Comparison of ENCODE assay signal across 1 cellular context in the genomic region with DNA sequence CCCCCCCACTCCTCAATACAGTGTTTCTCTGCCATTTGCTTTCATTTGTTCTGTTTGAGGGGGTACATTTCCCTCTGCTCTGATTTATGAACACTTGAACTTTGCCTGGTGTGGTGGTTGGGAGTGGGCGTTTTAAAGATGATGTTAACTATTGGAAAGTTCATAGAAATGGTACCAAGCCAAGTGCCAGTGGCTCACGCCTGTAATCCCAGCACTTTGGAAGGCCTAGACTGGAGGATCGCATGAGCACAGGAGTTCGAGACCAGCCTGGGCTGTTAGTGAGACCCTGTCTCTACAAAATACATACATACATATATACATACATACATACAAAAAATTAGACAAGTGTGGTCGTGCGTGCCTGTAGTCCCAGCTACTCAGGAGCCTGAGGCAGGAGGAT.
TF ChIP-seq lines count a peak whose summit lies in the region.

No MANE protein-coding gene starts in this region.

TF ChIP-seq in H1, 55 proteins besides CTCF, POLR2A, EP300 and RAD21:
- TF ChIP-seq E2F6 (IDR thresholded peaks at IDR 0.05) (no peak), MAX (IDR thresholded peaks at IDR 0.05) (no peak), SP1 (IDR thresholded peaks at IDR 0.05; ENCODE audit: low read depth, low read length) (no peak), CEBPB (IDR thresholded peaks at IDR 0.05; ENCODE audit: low read depth, low read length) (no peak), JUN (IDR thresholded peaks at IDR 0.05; ENCODE audit: low read depth, low read length) (no peak), RFX5 (IDR thresholded peaks at IDR 0.05; ENCODE audit: borderline replicate concordance, low read depth, low read length) (no peak), SAP30 (IDR thresholded peaks at IDR 0.05; ENCODE audit: insufficient read depth, insufficient replicate concordance, low read length) (no peak), TCF12 (IDR thresholded peaks at IDR 0.05; ENCODE audit: low read depth, low read length) (no peak), SIRT6 (IDR thresholded peaks at IDR 0.05; ENCODE audit: low read length) (no peak), GTF2F1 (IDR thresholded peaks at IDR 0.05; ENCODE audit: borderline replicate concordance, low read depth, low read length) (no peak), CREB1 (IDR thresholded peaks at IDR 0.05) (no peak), BACH1 (IDR thresholded peaks at IDR 0.05; ENCODE audit: low read length) (no peak), JUND (IDR thresholded peaks at IDR 0.05; ENCODE audit: low read length) (no peak), POLR2AphosphoS5 (IDR thresholded peaks at IDR 0.05; ENCODE audit: low read depth, low read length) (no peak), SP2 (IDR thresholded peaks at IDR 0.05; ENCODE audit: low read length) (no peak)
- TF ChIP-seq, protein P1, sequence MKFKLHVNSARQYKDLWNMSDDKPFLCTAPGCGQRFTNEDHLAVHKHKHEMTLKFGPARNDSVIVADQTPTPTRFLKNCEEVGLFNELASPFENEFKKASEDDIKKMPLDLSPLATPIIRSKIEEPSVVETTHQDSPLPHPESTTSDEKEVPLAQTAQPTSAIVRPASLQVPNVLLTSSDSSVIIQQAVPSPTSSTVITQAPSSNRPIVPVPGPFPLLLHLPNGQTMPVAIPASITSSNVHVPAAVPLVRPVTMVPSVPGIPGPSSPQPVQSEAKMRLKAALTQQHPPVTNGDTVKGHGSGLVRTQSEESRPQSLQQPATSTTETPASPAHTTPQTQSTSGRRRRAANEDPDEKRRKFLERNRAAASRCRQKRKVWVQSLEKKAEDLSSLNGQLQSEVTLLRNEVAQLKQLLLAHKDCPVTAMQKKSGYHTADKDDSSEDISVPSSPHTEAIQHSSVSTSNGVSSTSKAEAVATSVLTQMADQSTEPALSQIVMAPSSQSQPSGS (IDR thresholded peaks at IDR 0.05; ENCODE audit: low read length): no peak
